Comparison of ENCODE assay signal across 2 cellular contexts in the genomic region with DNA sequence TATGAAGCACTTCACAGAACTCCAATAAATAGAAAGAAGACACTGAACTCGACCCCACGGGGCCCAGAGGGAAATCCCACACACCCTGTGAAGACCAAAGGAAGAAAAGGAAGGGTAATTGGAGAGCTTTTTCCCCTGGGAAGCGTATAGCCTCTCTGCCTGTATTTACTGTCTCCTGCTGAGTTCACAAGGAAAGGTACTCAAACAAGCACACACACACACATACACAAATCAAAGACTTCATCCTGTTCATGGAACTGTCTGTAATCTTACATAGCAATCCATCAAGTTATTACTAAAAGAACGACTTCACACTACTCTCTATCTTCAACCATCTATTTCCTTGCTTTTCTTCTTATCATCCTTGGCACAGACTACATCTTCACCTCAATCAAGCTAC.
TF ChIP-seq lines count a peak whose summit lies in the region.

No MANE protein-coding gene starts in this region.

TF ChIP-seq in HepG2, 621 proteins besides CTCF, POLR2A, EP300 and RAD21:
- TF ChIP-seq ZNF326 (CRISPR knock-in tag; IDR thresholded peaks at IDR 0.05; ENCODE audit: borderline replicate concordance) (no peak), JUND (CRISPR knock-in tag; IDR thresholded peaks at IDR 0.05) (no peak), PAX8 (CRISPR knock-in tag; IDR thresholded peaks at IDR 0.05; ENCODE audit: borderline replicate concordance) (no peak), ZNF674 (CRISPR knock-in tag; IDR thresholded peaks at IDR 0.05; ENCODE audit: low read depth) (no peak), ZNF431 (CRISPR knock-in tag; IDR thresholded peaks at IDR 0.05; ENCODE audit: borderline replicate concordance, low read depth) (no peak), ZSCAN20 (CRISPR knock-in tag; IDR thresholded peaks at IDR 0.05; ENCODE audit: borderline replicate concordance) (no peak), IKZF4 (CRISPR knock-in tag; IDR thresholded peaks at IDR 0.05; ENCODE audit: borderline replicate concordance, low read depth, not compliant biosample characterization) (no peak), RORA (CRISPR knock-in tag; IDR thresholded peaks at IDR 0.05) (no peak), CCAR2 (optimal IDR thresholded peaks at IDR 0.05; ENCODE audit: low read depth, low read length) (no peak), ZNF256 (CRISPR knock-in tag; conservative IDR thresholded peaks at IDR 0.05) (no peak), ZNF331 (CRISPR knock-in tag; IDR thresholded peaks at IDR 0.05) (no peak), ZNF205 (CRISPR knock-in tag; IDR thresholded peaks at IDR 0.05) (no peak)
- TF ChIP-seq, protein P1, sequence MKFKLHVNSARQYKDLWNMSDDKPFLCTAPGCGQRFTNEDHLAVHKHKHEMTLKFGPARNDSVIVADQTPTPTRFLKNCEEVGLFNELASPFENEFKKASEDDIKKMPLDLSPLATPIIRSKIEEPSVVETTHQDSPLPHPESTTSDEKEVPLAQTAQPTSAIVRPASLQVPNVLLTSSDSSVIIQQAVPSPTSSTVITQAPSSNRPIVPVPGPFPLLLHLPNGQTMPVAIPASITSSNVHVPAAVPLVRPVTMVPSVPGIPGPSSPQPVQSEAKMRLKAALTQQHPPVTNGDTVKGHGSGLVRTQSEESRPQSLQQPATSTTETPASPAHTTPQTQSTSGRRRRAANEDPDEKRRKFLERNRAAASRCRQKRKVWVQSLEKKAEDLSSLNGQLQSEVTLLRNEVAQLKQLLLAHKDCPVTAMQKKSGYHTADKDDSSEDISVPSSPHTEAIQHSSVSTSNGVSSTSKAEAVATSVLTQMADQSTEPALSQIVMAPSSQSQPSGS (CRISPR knock-in tag; IDR thresholded peaks at IDR 0.05), result no peak
- TF ChIP-seq, protein P2, sequence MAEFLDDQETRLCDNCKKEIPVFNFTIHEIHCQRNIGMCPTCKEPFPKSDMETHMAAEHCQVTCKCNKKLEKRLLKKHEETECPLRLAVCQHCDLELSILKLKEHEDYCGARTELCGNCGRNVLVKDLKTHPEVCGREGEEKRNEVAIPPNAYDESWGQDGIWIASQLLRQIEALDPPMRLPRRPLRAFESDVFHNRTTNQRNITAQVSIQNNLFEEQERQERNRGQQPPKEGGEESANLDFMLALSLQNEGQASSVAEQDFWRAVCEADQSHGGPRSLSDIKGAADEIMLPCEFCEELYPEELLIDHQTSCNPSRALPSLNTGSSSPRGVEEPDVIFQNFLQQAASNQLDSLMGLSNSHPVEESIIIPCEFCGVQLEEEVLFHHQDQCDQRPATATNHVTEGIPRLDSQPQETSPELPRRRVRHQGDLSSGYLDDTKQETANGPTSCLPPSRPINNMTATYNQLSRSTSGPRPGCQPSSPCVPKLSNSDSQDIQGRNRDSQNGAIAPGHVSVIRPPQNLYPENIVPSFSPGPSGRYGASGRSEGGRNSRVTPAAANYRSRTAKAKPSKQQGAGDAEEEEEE (CRISPR knock-in tag; IDR thresholded peaks at IDR 0.05; ENCODE audit: borderline replicate concordance), result no peak
- TF ChIP-seq, protein P3, sequence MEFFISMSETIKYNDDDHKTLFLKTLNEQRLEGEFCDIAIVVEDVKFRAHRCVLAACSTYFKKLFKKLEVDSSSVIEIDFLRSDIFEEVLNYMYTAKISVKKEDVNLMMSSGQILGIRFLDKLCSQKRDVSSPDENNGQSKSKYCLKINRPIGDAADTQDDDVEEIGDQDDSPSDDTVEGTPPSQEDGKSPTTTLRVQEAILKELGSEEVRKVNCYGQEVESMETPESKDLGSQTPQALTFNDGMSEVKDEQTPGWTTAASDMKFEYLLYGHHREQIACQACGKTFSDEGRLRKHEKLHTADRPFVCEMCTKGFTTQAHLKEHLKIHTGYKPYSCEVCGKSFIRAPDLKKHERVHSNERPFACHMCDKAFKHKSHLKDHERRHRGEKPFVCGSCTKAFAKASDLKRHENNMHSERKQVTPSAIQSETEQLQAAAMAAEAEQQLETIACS (CRISPR knock-in tag; IDR thresholded peaks at IDR 0.05), result no peak

TF ChIP-seq in H1, 55 proteins besides CTCF, POLR2A, EP300 and RAD21:
- TF ChIP-seq CTBP2 (IDR thresholded peaks at IDR 0.05; ENCODE audit: borderline replicate concordance, insufficient read depth, insufficient read length, low read length), result no peak
- no peak for TF ChIP-seq HDAC2 (IDR thresholded peaks at IDR 0.05; ENCODE audit: borderline replicate concordance in 1 of 2, low read depth in 2 of 2, low read length in 2 of 2)
- TF ChIP-seq KDM1A (IDR thresholded peaks at IDR 0.05; ENCODE audit: borderline replicate concordance, low read length), result no peak
- TF ChIP-seq EZH2 (IDR thresholded peaks at IDR 0.05; ENCODE audit: low read depth, low read length, severe bottlenecking), result no peak
- TF ChIP-seq JUN (IDR thresholded peaks at IDR 0.05; ENCODE audit: low read depth, low read length), result no peak
- TF ChIP-seq BACH1 (IDR thresholded peaks at IDR 0.05; ENCODE audit: low read length), result no peak
- TF ChIP-seq TBP (IDR thresholded peaks at IDR 0.05; ENCODE audit: low read depth, low read length), result no peak
- TF ChIP-seq CREB1 (IDR thresholded peaks at IDR 0.05), result no peak
- TF ChIP-seq KDM5A (IDR thresholded peaks at IDR 0.05; ENCODE audit: low read length), result no peak
- TF ChIP-seq SUZ12 (IDR thresholded peaks at IDR 0.05; ENCODE audit: low read length), result no peak
- TF ChIP-seq CBX5 (IDR thresholded peaks at IDR 0.05; ENCODE audit: low read depth, low read length), result no peak
- no peak for TF ChIP-seq SRF (IDR thresholded peaks at IDR 0.05; ENCODE audit: low read depth, low read length)
- no peak for TF ChIP-seq TAF1 (IDR thresholded peaks at IDR 0.05; ENCODE audit: low read depth, low read length)
- TF ChIP-seq ASH2L (IDR thresholded peaks at IDR 0.05; ENCODE audit: low read length), result no peak
- no peak for TF ChIP-seq RXRA (IDR thresholded peaks at IDR 0.05; ENCODE audit: insufficient read depth, low read depth, low read length)
